11 cellular contexts compared by ENCODE assay signal in the genomic region with DNA sequence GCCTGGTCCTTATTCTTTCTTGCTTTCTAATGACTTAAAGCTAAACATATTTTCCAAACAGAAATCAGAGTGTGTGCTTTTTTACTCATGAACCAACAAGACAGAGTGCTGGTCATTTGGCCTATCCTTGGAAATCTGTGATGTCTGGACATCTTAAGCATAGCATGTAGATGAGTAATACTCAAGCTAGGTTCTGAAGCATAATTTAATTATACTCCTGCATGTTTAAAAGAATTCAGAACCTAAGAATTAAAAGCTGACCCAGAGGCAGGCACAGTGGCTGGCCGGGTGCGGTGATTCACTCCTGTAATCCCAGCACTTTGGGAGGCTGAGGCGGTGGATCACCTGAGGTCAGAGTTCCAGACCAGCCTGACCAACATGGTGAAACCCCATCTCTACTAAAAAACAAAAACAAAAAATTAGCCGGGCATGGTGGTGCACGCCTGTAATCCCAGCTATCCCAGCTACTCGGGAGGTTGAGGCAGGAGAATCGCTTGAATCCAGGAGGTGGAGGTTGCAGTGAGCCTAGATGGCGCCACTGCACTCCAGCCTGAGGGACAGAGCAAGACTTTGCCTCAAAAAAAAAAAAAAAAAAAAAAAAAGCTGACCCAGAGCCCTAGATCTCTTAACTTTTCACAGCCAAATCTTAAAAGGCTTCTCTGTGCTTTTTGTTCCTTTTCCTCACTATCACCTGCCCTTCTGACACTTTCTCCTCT. TPM values are rescaled to one million over a fixed set of nuclear protein-coding genes. Genes with fewer than 3 reads are reported as not detected.
DNase-seq lines count a peak whose midpoint lies in the region; ATAC-seq and TF ChIP-seq lines count a peak whose summit lies in the region.
"Had no signal": no experiment of that assay in that cellular context is flagged by ENCODE, and none has a peak within 500 bp of the region (broad histone marks: within the 10 kb centered on the region; RNA-seq: fewer than 3 reads in every experiment).

No MANE protein-coding gene starts in this region.

- no peak overlapping the region for H2AFZ ChIP-seq in HCT116 (ENCODE audit: low read depth, low read length, poor library complexity, severe bottlenecking)

- H3K4me3 ChIP-seq in HCT116 (replicated peaks in 1 of 2; ENCODE audit: low read depth in 1 of 2, low read length in 2 of 2) (no peak overlapping the region), left lung (no peak overlapping the region)

- H3K27ac ChIP-seq in HCT116 (ENCODE audit: low read depth, low read length) (no peak overlapping the region), left lung (no peak overlapping the region)

- no peaks in the 10 kb centered on the region for H3K36me3 Mint-ChIP-seq in CD14-positive monocyte

- no peak overlapping the region for H3K4me2 ChIP-seq in HCT116 (ENCODE audit: low read length)

- H3K36me3 ChIP-seq in HCT116 (ENCODE audit: control insufficient read depth in 1 of 2, insufficient read depth in 2 of 2, low read length in 2 of 2), result no peaks in the 10 kb centered on the region
- H3K36me3 ChIP-seq in left lung, result no peaks in the 10 kb centered on the region

- H3K4me1 ChIP-seq in HCT116 (ENCODE audit: control insufficient read depth in 1 of 2, insufficient read depth in 2 of 2, low read length in 2 of 2) (0 out of 4 replicates have a peak, but pooled peaks cover 0 to 2% of the 10 kb centered on the region in 2 experiments), left lung (no peaks in the 10 kb centered on the region)

- TF ChIP-seq RAD21 in HCT116 (IDR thresholded peaks at IDR 0.05; ENCODE audit: low read depth), result peak; percentile 36; the same call in 1 of the 2 replicates

- H3K27me3 Mint-ChIP-seq in CD14-positive monocyte (ENCODE audit: low read depth in 3 of 3), result no peaks in the 10 kb centered on the region

- no peak overlapping the region for H3K9ac ChIP-seq in HCT116 (ENCODE audit: low read length)

- BruUV-seq in HCT116 (replicated peaks; lab: Mats Ljungman, UMichigan), result no TSS peak

- no peaks in the 10 kb centered on the region for H3K4me1 Mint-ChIP-seq in CD14-positive monocyte

- TF ChIP-seq POLR2A in HCT116 (IDR thresholded peaks at IDR 0.05; ENCODE audit: borderline replicate concordance, extremely low read depth, insufficient read depth, insufficient read length), result no peak

- no peaks in the 10 kb centered on the region for H3K9me2 ChIP-seq in HCT116 (ENCODE audit: insufficient read depth)

- no peaks in the 10 kb centered on the region for H3K9me3 ChIP-seq in HCT116 (ENCODE audit: control insufficient read depth in 1 of 2, insufficient read depth in 1 of 2, low read depth in 1 of 2, low read length in 2 of 2)
- no peaks in the 10 kb centered on the region for H3K9me3 ChIP-seq in left lung

- CTCF ChIA-PET in HCT116 (lab: Charles Lee), result interaction anchor here (0.6 to 1.7 kb wide), 25 partner anchors 9 to 122 kb away, joined by 3 to 14 read pairs (median 4); a partner anchor contains a TSS

- peaks cover 3% of the 10 kb centered on the region; the same call in 1 of the 2 replicates for H3K79me2 ChIP-seq in HCT116 (ENCODE audit: insufficient read depth, low read length)

- RAD21 ChIA-PET in HCT116 (lab: Charles Lee; ENCODE audit: low non-redundant PET in 1 of 2, low total read pairs in 2 of 2, uncharacterized antibody in 2 of 2, unreplicated experiment in 2 of 2), result interaction anchor here (0.6 to 1.2 kb wide), 3 partner anchors 20 to 73 kb away, joined by 4 to 9 read pairs (median 4); no protein-coding TSS in a partner anchor

- H4K20me1 ChIP-seq in HCT116 (ENCODE audit: insufficient read depth), result no peaks in the 10 kb centered on the region

- POLR2A ChIA-PET in HCT116 (lab: Charles Lee), result no interaction called here

- no peaks in the 10 kb centered on the region for H3K9me3 Mint-ChIP-seq in CD14-positive monocyte

- peak; percentile 44 for TF ChIP-seq CTCF in CD14-positive monocyte (IDR thresholded peaks at IDR 0.05)
- peak in 2 of 3 experiments; percentile 47 to 53; a peak in 4 of 6 replicates for TF ChIP-seq CTCF in HCT116 (IDR thresholded peaks at IDR 0.05 in 2 of 3, conservative IDR thresholded peaks at IDR 0.05 in 1 of 3; ENCODE audit: borderline replicate concordance in 1 of 3, insufficient read depth in 1 of 3, low read depth in 2 of 3, low read length in 2 of 3)
- peak; percentile 12 to 18 for TF ChIP-seq CTCF in left lung (IDR thresholded peaks at IDR 0.05)

- DNase-seq in CD14-positive monocyte (ENCODE audit: low spot score), result no peak
- no peak for DNase-seq in HCT116 (ENCODE audit: low read depth, low spot score)
- peak; percentile 86 for DNase-seq in amniotic epithelial cell (ENCODE audit: low read depth)
- no peak for DNase-seq in left lung
- no peak for DNase-seq in T-helper 9 cell
- DNase-seq in occipital lobe (lab: John Stamatoyannopoulos, UW), result no peak
- DNase-seq in G401 (ENCODE audit: low spot score), result no peak
- DNase-seq: effector CD4-positive, alpha-beta T cell; NCI-H187 treated with DMSO at 0.1 percent for 48 hours; retina had no signal

- H3K4me3 Mint-ChIP-seq in CD14-positive monocyte, result no peak overlapping the region

- intact Hi-C loops in CD14-positive monocyte (cut with micrococcal nuclease) (loop anchor here (2.0 to 5.0 kb wide), 2 partner anchors 34 to 35 kb away; no protein-coding TSS in a partner anchor), HCT116 (cut with micrococcal nuclease) (loop anchor here (5.0 kb wide), 1 partner anchor 621 kb away; no protein-coding TSS in a partner anchor), left lung (cut with DNase I) (no loop called here)

- peak; percentile 63 for ATAC-seq in HCT116
- ATAC-seq in left lung, result no peak
- ATAC-seq: left lobe of liver had no signal

- no peaks in the 10 kb centered on the region for H3K27me3 ChIP-seq in HCT116 (ENCODE audit: insufficient read depth, low read length)
- H3K27me3 ChIP-seq in left lung, result no peaks in the 10 kb centered on the region

- no peak overlapping the region for H3K27ac Mint-ChIP-seq in CD14-positive monocyte

- in situ Hi-C loops in G401 (cut with HindIII; ENCODE audit: low sequenced_read_pairs), result no loop called here

TF ChIP-seq in HCT116, 20 proteins besides CTCF, POLR2A, EP300 and RAD21:
- TF ChIP-seq, protein P1, sequence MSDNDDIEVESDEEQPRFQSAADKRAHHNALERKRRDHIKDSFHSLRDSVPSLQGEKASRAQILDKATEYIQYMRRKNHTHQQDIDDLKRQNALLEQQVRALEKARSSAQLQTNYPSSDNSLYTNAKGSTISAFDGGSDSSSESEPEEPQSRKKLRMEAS (IDR thresholded peaks at IDR 0.05), result no peak

RNA-seq across cellular contexts. Expression of a gene that starts 16.2 kb away (rescaled TPM):
- 10 to 100 TPM in 1 of 2 donors, 1 to 10 TPM in 1; 8.0 to 17.8 TPM for polyA plus RNA-seq in CD14-positive monocyte
- total RNA-seq in HCT116 (2021; ENCODE audit: unreplicated experiment) (39.7 TPM), left lung (100 to 1,000 TPM in 1 of 2 donors, 10 to 100 TPM in 1; 93.0 to 116 TPM), occipital lobe (4.5 TPM)
- 23.4 and 25.8 TPM in 2 replicates for polyA plus RNA-seq in HCT116 (2012)
- total RNA-seq in G401 (2014; rRNA removed; shearing (Covaris generic)), result 1.7 and 5.1 TPM in 2 replicates

Comparison
In these comparisons a context has a peak if more than half of its experiments do, and no peak if none do; other contexts are left out.
1. intact Hi-C loops: an anchor here in CD14-positive monocyte (2.0 to 5.0 kb wide) and HCT116 (5.0 kb wide); none called in left lung.